In genomic region chr17:71183083-71183697, GRCh38 we compare ENCODE assay signal across 1 cellular context.
TF ChIP-seq lines count a peak whose summit lies in the region.

No MANE protein-coding gene starts in this region.

TF ChIP-seq in IMR-90, 13 proteins besides CTCF, POLR2A, EP300 and RAD21 (continued from another document):
- no peak for TF ChIP-seq USF2 (IDR thresholded peaks at IDR 0.05; ENCODE audit: low read depth, low read length)
- no peak for TF ChIP-seq CEBPB (IDR thresholded peaks at IDR 0.05; ENCODE audit: low read depth, low read length)
- no peak for TF ChIP-seq BHLHE40 (IDR thresholded peaks at IDR 0.05; ENCODE audit: low read depth, low read length)
- TF ChIP-seq SMC3 (IDR thresholded peaks at IDR 0.05; ENCODE audit: low read depth, low read length): no peak
- no peak for TF ChIP-seq NFE2L2 (IDR thresholded peaks at IDR 0.05; ENCODE audit: low read depth, low read length)
- TF ChIP-seq MAFK (IDR thresholded peaks at IDR 0.05; ENCODE audit: low read depth, low read length): no peak
